In the genomic region with DNA sequence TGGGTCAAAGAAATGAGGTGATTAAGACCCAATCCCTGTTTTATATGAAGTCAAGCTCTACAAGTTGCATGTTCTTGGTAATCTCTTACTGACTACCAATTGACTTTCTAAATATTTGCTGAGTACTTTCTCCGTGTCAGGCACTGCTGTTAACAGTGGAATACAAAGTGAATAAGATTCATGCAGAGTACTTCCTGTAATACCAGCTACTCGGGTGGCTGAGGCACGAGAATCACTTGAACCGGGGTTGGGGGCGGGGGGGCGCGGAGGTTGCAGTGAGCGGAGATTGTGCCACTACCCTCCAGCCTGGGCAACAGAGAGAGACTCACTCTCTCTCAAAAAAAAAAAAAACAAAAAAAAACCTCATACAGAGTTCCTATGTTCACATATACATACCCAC, we compare ENCODE assay signal across 21 cellular contexts.
DNase-seq lines count a peak whose midpoint lies in the region; ATAC-seq, FAIRE-seq and TF ChIP-seq lines count a peak whose summit lies in the region.
"Had no signal": no experiment of that assay in that cellular context is flagged by ENCODE, and none has a peak within 500 bp of the region (broad histone marks: within the 10 kb centered on the region; RNA-seq: fewer than 3 reads in every experiment).

No MANE protein-coding gene starts in this region.

- CTCF ChIA-PET in H1 (lab: Charles Lee; ENCODE audit: partially characterized antibody) = interaction anchor here (1.6 to 2.7 kb wide), 3 partner anchors 15 to 287 kb away, joined by 4 to 33 read pairs (median 5); no protein-coding TSS in a partner anchor
- CTCF ChIA-PET in RWPE1 (lab: Yijun Ruan, JAX) = no interaction called here

- POLR2A ChIA-PET in H1 (lab: Charles Lee; ENCODE audit: partially characterized antibody) (no interaction called here), RWPE1 (lab: Yijun Ruan, JAX; ENCODE audit: low non-redundant PET) (no interaction called here)

- ATAC-seq in lower lobe of right lung = peak; percentile 42

- H3K56ac ChIP-seq in H1 (replicated peaks; ENCODE audit: insufficient read length, low read depth, low read length) = peak overlapping the region; percentile 43

- H3K9ac ChIP-seq in H1 (replicated peaks in 1 of 4; ENCODE audit: extremely low read depth in 1 of 4, low read depth in 3 of 4, low read length in 3 of 4) = no peak overlapping the region
- H3K9ac ChIP-seq: BLaER1 had no signal

- H4K20me1 ChIP-seq in H1 (replicated peaks in 1 of 2; ENCODE audit: control insufficient read depth in 1 of 2, insufficient read depth in 2 of 2, low read length in 2 of 2) = no peaks in the 10 kb centered on the region
- H4K20me1 ChIP-seq: BLaER1 had no signal

- TF ChIP-seq CTCF in H1 (IDR thresholded peaks at IDR 0.05; ENCODE audit: control extremely low read depth in 1 of 3, insufficient read depth in 1 of 3, low read depth in 1 of 3, low read length in 3 of 3) (no peak), lower lobe of right lung (IDR thresholded peaks at IDR 0.05) (no peak), RWPE1 (conservative IDR thresholded peaks at IDR 0.05; ENCODE audit: low read depth) (no peak)

- no peak overlapping the region for H4K91ac ChIP-seq in H1 (replicated peaks; ENCODE audit: insufficient read length, low read length)

- H2BK5ac ChIP-seq in H1 (ENCODE audit: low read depth, low read length) = no peak overlapping the region

- H3K4me1 ChIP-seq in H1 (replicated peaks in 1 of 4; ENCODE audit: control insufficient read depth in 3 of 4, insufficient read depth in 4 of 4, low read length in 3 of 4) = no peaks in the 10 kb centered on the region
- peaks cover 7% of the 10 kb centered on the region for H3K4me1 ChIP-seq in lower lobe of right lung
- H3K4me1 ChIP-seq in HAP-1 = no peaks in the 10 kb centered on the region
- H3K4me1 ChIP-seq: BE2C, BLaER1 had no signal

- no peak overlapping the region for H4K8ac ChIP-seq in H1 (ENCODE audit: extremely low read depth, insufficient read depth, low read length)

- H3K9me3 ChIP-seq in H1 (ENCODE audit: insufficient read depth in 2 of 2, low read depth in 1 of 2, low read length in 1 of 2) (no peaks in the 10 kb centered on the region), lower lobe of right lung (no peaks in the 10 kb centered on the region), HAP-1 (peaks cover 4% of the 10 kb centered on the region; the same call in 1 of the 2 replicates)
- H3K9me3 ChIP-seq: BE2C, BLaER1 had no signal

- H3K36me3 ChIP-seq in H1 (ENCODE audit: control insufficient read depth in 2 of 4, insufficient read depth in 4 of 4, low read length in 3 of 4) (no peaks in the 10 kb centered on the region), lower lobe of right lung (no peaks in the 10 kb centered on the region), HAP-1 (replicated peaks) (no peaks in the 10 kb centered on the region)
- H3K36me3 ChIP-seq: BE2C, BLaER1 had no signal

- no peaks in the 10 kb centered on the region for H3K79me1 ChIP-seq in H1 (ENCODE audit: low read depth, low read length)

- H3K14ac ChIP-seq in H1 (ENCODE audit: insufficient read length) = no peak overlapping the region

- H4K5ac ChIP-seq in H1 (ENCODE audit: insufficient read length, low read depth, low read length) = no peak overlapping the region

- no peak overlapping the region for H3K27ac ChIP-seq in H1 (ENCODE audit: low read depth, low read length)
- no peak overlapping the region for H3K27ac ChIP-seq in lower lobe of right lung
- no peak overlapping the region for H3K27ac ChIP-seq in RWPE1
- H3K27ac ChIP-seq: BLaER1 had no signal

- H2AFZ ChIP-seq in H1 (ENCODE audit: low read length) = no peak overlapping the region

- no peak overlapping the region for H2BK12ac ChIP-seq in H1 (ENCODE audit: low read depth, low read length)

- no peak for DNase-seq in H1 (ENCODE audit: low read depth in 1 of 2, low spot score in 2 of 2)
- DNase-seq in lower lobe of right lung = no peak
- DNase-seq in frontal cortex (ENCODE audit: low spot score in 2 of 2) = no peak
- no peak for DNase-seq in HAP-1 (ENCODE audit: low spot score in 2 of 2)
- DNase-seq in RWPE1 (ENCODE audit: low spot score) = no peak
- DNase-seq: 8988T; ACHN; BE2C; C1 segment of cervical spinal cord; CD4-positive, alpha-beta memory T cell; CD4-positive, CD25-positive, alpha-beta regulatory T cell; CD8-positive, alpha-beta memory T cell; COR-L47; DMS79 treated with DMSO at 0.1 percent for 48 hours; GF-D8 had no signal

- H3K79me2 ChIP-seq in H1 (ENCODE audit: control insufficient read depth in 1 of 2, insufficient read depth in 2 of 2, low read length in 2 of 2) = no peaks in the 10 kb centered on the region

- no peak overlapping the region for H2BK120ac ChIP-seq in H1 (replicated peaks; ENCODE audit: low read depth, low read length)

- FAIRE-seq in H1 (lab: Jason Lieb, UNC) = no peak
- no peak for FAIRE-seq in frontal cortex (lab: Jason Lieb, UNC)
- FAIRE-seq: A204.1, D721Med, G401.6, GM12891, GM19239 had no signal

- intact Hi-C loops in lower lobe of right lung (cut with DNase I) = no loop called here

- H3K18ac ChIP-seq in H1 (ENCODE audit: extremely low read depth, low read length) = no peak overlapping the region

- H3K27me3 ChIP-seq in H1 (replicated peaks in 1 of 4; ENCODE audit: control insufficient read depth in 3 of 4, extremely low read depth in 1 of 4, insufficient read depth in 3 of 4, low read length in 3 of 4) (no peaks in the 10 kb centered on the region), lower lobe of right lung (ENCODE audit: low read depth) (no peaks in the 10 kb centered on the region), HAP-1 (ENCODE audit: low read depth) (no peaks in the 10 kb centered on the region)
- H3K27me3 ChIP-seq: BE2C, BLaER1 had no signal

- H2BK20ac ChIP-seq in H1 (ENCODE audit: low read length) = no peak overlapping the region

- TF ChIP-seq POLR2A in H1 (IDR thresholded peaks at IDR 0.05; ENCODE audit: control extremely low read depth in 1 of 2, low read depth in 2 of 2, low read length in 2 of 2) = no peak

- in situ Hi-C loops in HAP-1 (cut with MboI; ENCODE audit: low sequenced_read_pairs) = no loop called here

- 89% methylated on average over 5 of the region's 8 CpGs; no CpG with 5 or more reads in 1 of the 2 experiments for WGBS in H1 (ENCODE audit: extremely low coverage in 1 of 2, insufficient coverage in 1 of 2, insufficient read length in 1 of 2, insufficient replicate concordance in 2 of 2, low coverage in 1 of 2, low lambda C conversion rate in 2 of 2, missing lambda C conversion rate in 1 of 2), 2 experiments

- no peak overlapping the region for H3K4ac ChIP-seq in H1 (replicated peaks; ENCODE audit: insufficient read length, low read depth, low read length)

- no peak overlapping the region for H3K4me3 ChIP-seq in H1 (ENCODE audit: extremely low read depth in 1 of 4, insufficient read depth in 2 of 4, low read depth in 3 of 4, low read length in 4 of 4)
- no peak overlapping the region for H3K4me3 ChIP-seq in lower lobe of right lung
- H3K4me3 ChIP-seq in HAP-1 = no peak overlapping the region
- H3K4me3 ChIP-seq: BLaER1 had no signal

- H3K4me2 ChIP-seq in H1 (ENCODE audit: insufficient read depth in 1 of 2, low read depth in 2 of 2, low read length in 2 of 2) = no peak overlapping the region
- H3K4me2 ChIP-seq: BLaER1 had no signal

- no peak overlapping the region for H3K23ac ChIP-seq in H1 (ENCODE audit: insufficient read length)

- H2AK5ac ChIP-seq in H1 (ENCODE audit: low read depth, low read length) = no peak overlapping the region

- no peak for TF ChIP-seq RAD21 in H1 (IDR thresholded peaks at IDR 0.05 in 1 of 2, conservative IDR thresholded peaks at IDR 0.05 in 1 of 2; ENCODE audit: low read depth in 2 of 2, low read length in 2 of 2)

- no peak overlapping the region for H2BK15ac ChIP-seq in H1 (ENCODE audit: low read length)

- no peaks in the 10 kb centered on the region for H3K23me2 ChIP-seq in H1 (ENCODE audit: low read depth, low read length)

- TF ChIP-seq EP300 in H1 (IDR thresholded peaks at IDR 0.05; ENCODE audit: borderline replicate concordance in 1 of 2, low read depth in 2 of 2, low read length in 2 of 2) = no peak

TF ChIP-seq in H1, 55 proteins besides CTCF, POLR2A, EP300 and RAD21 (continues in another document):
- TF ChIP-seq RBBP5 (IDR thresholded peaks at IDR 0.05; ENCODE audit: borderline replicate concordance, low read depth, low read length) (no peak), FOSL1 (IDR thresholded peaks at IDR 0.05; ENCODE audit: insufficient read depth, low read depth, low read length) (no peak), RFX5 (IDR thresholded peaks at IDR 0.05; ENCODE audit: borderline replicate concordance, low read depth, low read length) (no peak)
